18 cellular contexts compared by ENCODE assay signal in the genomic region with DNA sequence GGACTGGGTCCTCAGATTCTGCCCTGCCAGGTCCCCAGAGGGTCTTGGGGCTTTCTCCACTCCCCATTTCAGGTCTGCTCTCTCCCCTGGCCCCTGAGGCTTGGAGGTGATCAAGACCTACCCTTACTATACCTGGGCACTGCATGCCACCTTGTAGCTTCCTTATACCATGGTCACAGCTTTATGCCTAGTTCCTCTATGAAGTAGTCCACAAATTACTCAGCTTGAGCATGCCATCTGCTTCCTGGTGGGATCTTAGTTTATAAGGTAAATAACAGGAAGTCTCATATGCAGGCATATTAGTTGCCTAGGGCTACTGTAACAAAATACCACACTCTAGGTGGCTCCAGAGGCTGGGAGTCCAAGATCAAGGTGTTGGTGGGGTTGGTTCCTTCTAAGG. TPM values are rescaled to one million over a fixed set of nuclear protein-coding genes. Genes with fewer than 3 reads are reported as not detected.
"Had no signal": no experiment of that assay in that cellular context is flagged by ENCODE, and none has a peak within 500 bp of the region (broad histone marks: within the 10 kb centered on the region; RNA-seq: fewer than 3 reads in every experiment).

No MANE protein-coding gene starts in this region.

- H3K27ac ChIP-seq: body of pancreas, left lung, spleen, thyroid gland had no signal

- DNase-seq: activated CD4-positive, alpha-beta T cell treated with anti-CD3 and anti-CD28 coated beads, Interleukin-2, amount 10 ng/mL, durations not matched to agents 7 days and 5 days; activated CD8-positive, alpha-beta T cell treated with anti-CD3 and anti-CD28 coated beads, Interleukin-2, amount 10 ng/mL, durations not matched to agents 7 days and 5 days; activated naive CD4-positive, alpha-beta T cell treated with anti-CD3 and anti-CD28 coated beads for 36 hours; activated T-cell treated with anti-CD3 and anti-CD28 coated beads, Interleukin-2, amount 50 U/mL, for 4 hours; body of pancreas; caudate nucleus; erythroblast; kidney; left lung; midbrain; occipital lobe; posterior cingulate gyrus; spleen; stimulated activated CD4-positive, alpha-beta T cell treated with anti-CD3 and anti-CD28 coated beads, Interleukin-4, amount 100 ng/mL, for 4 hours; stimulated activated naive CD4-positive, alpha-beta T cell; thyroid gland had no signal

- H3K27me3 ChIP-seq: body of pancreas, left lung, spleen, thyroid gland had no signal

- H3K4me3 ChIP-seq: body of pancreas, left lung, spleen, thyroid gland had no signal

- H3K4me1 ChIP-seq: body of pancreas, left lung, spleen, thyroid gland had no signal

- H3K9me3 Mint-ChIP-seq: activated CD4-positive, alpha-beta T cell treated with anti-CD3 and anti-CD28 coated beads, Interleukin-2, amount 10 ng/mL, durations not matched to agents 7 days and 5 days; activated naive CD4-positive, alpha-beta T cell treated with anti-CD3 and anti-CD28 coated beads for 36 hours; activated T-cell treated with anti-CD3 and anti-CD28 coated beads, Interleukin-2, amount 50 U/mL, for 4 hours had no signal

- ATAC-seq: activated CD4-positive, CD25-positive, alpha-beta regulatory T cell treated with anti-CD3 and anti-CD28 coated beads, Interleukin-2, amount 50 U/mL, for 24 hours; activated CD8-positive, alpha-beta T cell treated with anti-CD3 and anti-CD28 coated beads, Interleukin-2, amount 10 ng/mL, durations not matched to agents 7 days and 5 days; activated T-cell treated with anti-CD3 and anti-CD28 coated beads, Interleukin-2, amount 50 U/mL, for 4 hours; body of pancreas; left lung had no signal

- H3K9me3 ChIP-seq: body of pancreas, left lung, spleen, thyroid gland had no signal

- H3K36me3 ChIP-seq: left lung, spleen, thyroid gland had no signal

- H3K27me3 Mint-ChIP-seq: activated CD4-positive, alpha-beta T cell treated with anti-CD3 and anti-CD28 coated beads, Interleukin-2, amount 10 ng/mL, durations not matched to agents 7 days and 5 days had no signal

- H3K27ac Mint-ChIP-seq: activated CD4-positive, alpha-beta T cell treated with anti-CD3 and anti-CD28 coated beads, Interleukin-2, amount 10 ng/mL, durations not matched to agents 7 days and 5 days; activated CD8-positive, alpha-beta T cell treated with anti-CD3 and anti-CD28 coated beads, Interleukin-2, amount 10 ng/mL, durations not matched to agents 7 days and 5 days; activated naive CD4-positive, alpha-beta T cell treated with anti-CD3 and anti-CD28 coated beads for 36 hours had no signal

- H3K4me1 Mint-ChIP-seq: activated CD4-positive, alpha-beta T cell treated with anti-CD3 and anti-CD28 coated beads, Interleukin-2, amount 10 ng/mL, durations not matched to agents 7 days and 5 days had no signal

- H3K4me3 Mint-ChIP-seq: activated CD4-positive, alpha-beta T cell treated with anti-CD3 and anti-CD28 coated beads, Interleukin-2, amount 10 ng/mL, durations not matched to agents 7 days and 5 days; activated CD8-positive, alpha-beta T cell treated with anti-CD3 and anti-CD28 coated beads, Interleukin-2, amount 10 ng/mL, durations not matched to agents 7 days and 5 days; activated naive CD4-positive, alpha-beta T cell treated with anti-CD3 and anti-CD28 coated beads for 36 hours; activated T-cell treated with anti-CD3 and anti-CD28 coated beads, Interleukin-2, amount 50 U/mL, for 4 hours had no signal

RNA-seq across cellular contexts. Expression of a gene that starts 11.0 kb away (rescaled TPM):
- total RNA-seq: myocyte had no signal
